11 cellular contexts compared by ENCODE assay signal in the genomic region with DNA sequence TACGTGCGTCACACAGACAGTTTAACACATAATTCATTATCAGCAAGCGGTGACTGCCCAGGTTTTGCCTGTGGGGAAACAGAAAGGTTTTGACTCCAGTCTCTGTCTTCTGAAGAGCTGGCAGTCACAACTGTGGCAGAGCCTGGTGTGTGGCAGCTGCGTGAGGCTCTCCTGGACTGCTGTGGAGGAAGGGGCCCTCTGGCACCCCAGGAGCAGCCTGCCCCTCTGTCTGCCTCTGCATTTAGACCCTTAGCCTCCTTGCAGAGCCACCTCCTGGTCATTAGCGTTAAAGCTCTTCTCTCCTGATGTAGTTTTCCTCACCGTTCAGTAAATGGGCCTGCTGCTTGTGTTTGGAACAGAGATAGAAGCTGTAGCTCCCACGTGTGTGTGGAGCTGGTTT. TPM values are rescaled to one million over a fixed set of nuclear protein-coding genes. Genes with fewer than 3 reads are reported as not detected.
DNase-seq lines count a peak whose midpoint lies in the region; ATAC-seq and TF ChIP-seq lines count a peak whose summit lies in the region.
"Had no signal": no experiment of that assay in that cellular context is flagged by ENCODE, and none has a peak within 500 bp of the region (broad histone marks: within the 10 kb centered on the region; RNA-seq: fewer than 3 reads in every experiment).

No MANE protein-coding gene starts in this region.

- DNase-seq in activated CD8-positive, alpha-beta T cell treated with anti-CD3 and anti-CD28 coated beads for 36 hours = no peak
- no peak for DNase-seq in activated CD8-positive, alpha-beta T cell treated with anti-CD3 and anti-CD28 coated beads, Interleukin-2, amount 10 ng/mL, durations not matched to agents 7 days and 5 days
- DNase-seq in NCI-H82 (lab: John Stamatoyannopoulos, UW) (peak; percentile 69), ecto neural progenitor cell (ENCODE audit: low spot score) (peak; percentile 52), osteocyte (ENCODE audit: extremely low spot score, unreplicated experiment) (no peak), amygdala (lab: John Stamatoyannopoulos, UW) (no peak), mesenteric fat pad (ENCODE audit: low spot score) (no peak)
- no peak for DNase-seq in stimulated activated CD4-positive, alpha-beta T cell treated with anti-CD3 and anti-CD28 coated beads, Interleukin-12 subunit alpha, Interleukin-12 subunit beta, amount 100 ng/mL, for 4 hours
- DNase-seq: GM23248, NCI-H2029 had no signal

- H3K27me3 Mint-ChIP-seq in activated CD8-positive, alpha-beta T cell treated with anti-CD3 and anti-CD28 coated beads for 36 hours = no peaks in the 10 kb centered on the region
- H3K27me3 Mint-ChIP-seq in activated CD8-positive, alpha-beta T cell treated with anti-CD3 and anti-CD28 coated beads, Interleukin-2, amount 10 ng/mL, durations not matched to agents 7 days and 5 days (ENCODE audit: low read depth) = no peaks in the 10 kb centered on the region
- H3K27me3 Mint-ChIP-seq in osteocyte (ENCODE audit: unreplicated experiment) = no peaks in the 10 kb centered on the region

- no peak overlapping the region for H3K4me3 Mint-ChIP-seq in activated CD8-positive, alpha-beta T cell treated with anti-CD3 and anti-CD28 coated beads for 36 hours
- no peak overlapping the region for H3K4me3 Mint-ChIP-seq in activated CD8-positive, alpha-beta T cell treated with anti-CD3 and anti-CD28 coated beads, Interleukin-2, amount 10 ng/mL, durations not matched to agents 7 days and 5 days
- no peak overlapping the region for H3K4me3 Mint-ChIP-seq in osteocyte (ENCODE audit: unreplicated experiment)
- H3K4me3 Mint-ChIP-seq: T-helper 2 cell treated with Interferon-gamma antibody and Interleukin-4, amounts not matched to agents 5 μg/mL and 100 μg/mL, for 36 hours had no signal

- intact Hi-C loops in activated CD8-positive, alpha-beta T cell treated with anti-CD3 and anti-CD28 coated beads for 36 hours (cut with micrococcal nuclease) = no loop called here

- no peak overlapping the region for H3K27ac Mint-ChIP-seq in activated CD8-positive, alpha-beta T cell treated with anti-CD3 and anti-CD28 coated beads for 36 hours
- no peak overlapping the region for H3K27ac Mint-ChIP-seq in activated CD8-positive, alpha-beta T cell treated with anti-CD3 and anti-CD28 coated beads, Interleukin-2, amount 10 ng/mL, durations not matched to agents 7 days and 5 days
- no peak overlapping the region for H3K27ac Mint-ChIP-seq in osteocyte (ENCODE audit: unreplicated experiment)
- H3K27ac Mint-ChIP-seq: T-helper 2 cell treated with Interferon-gamma antibody and Interleukin-4, amounts not matched to agents 5 μg/mL and 100 μg/mL, for 36 hours had no signal

- no peak for TF ChIP-seq CTCF in activated CD8-positive, alpha-beta T cell treated with anti-CD3 and anti-CD28 coated beads for 36 hours (IDR thresholded peaks at IDR 0.05)
- peak; percentile 43 for TF ChIP-seq CTCF in osteocyte (IDR thresholded peaks at IDR 0.05)

- peaks cover 12% of the 10 kb centered on the region for H3K4me1 Mint-ChIP-seq in activated CD8-positive, alpha-beta T cell treated with anti-CD3 and anti-CD28 coated beads for 36 hours (ENCODE audit: low read depth)
- peaks cover 2% of the 10 kb centered on the region for H3K4me1 Mint-ChIP-seq in activated CD8-positive, alpha-beta T cell treated with anti-CD3 and anti-CD28 coated beads, Interleukin-2, amount 10 ng/mL, durations not matched to agents 7 days and 5 days (ENCODE audit: low read depth)
- H3K4me1 Mint-ChIP-seq in osteocyte (ENCODE audit: unreplicated experiment) = no peaks in the 10 kb centered on the region

- CTCF ChIA-PET in activated CD8-positive, alpha-beta T cell treated with anti-CD3 and anti-CD28 coated beads for 36 hours (lab: Charles Lee) = interaction anchor here (0.9 to 1.9 kb wide), 3 partner anchors 9 to 82 kb away, joined by 3 to 9 read pairs (median 3); no protein-coding TSS in a partner anchor
- CTCF ChIA-PET in activated CD8-positive, alpha-beta T cell treated with anti-CD3 and anti-CD28 coated beads, Interleukin-2, amount 10 ng/mL, durations not matched to agents 7 days and 5 days (lab: Charles Lee) = interaction anchor here (0.9 to 2.0 kb wide), 4 partner anchors 9 to 218 kb away, joined by 3 to 5 read pairs (median 3); partner anchors contain the start of gene METTL26

- ATAC-seq in activated CD8-positive, alpha-beta T cell treated with anti-CD3 and anti-CD28 coated beads for 36 hours = peak; percentile 51
- ATAC-seq in activated CD8-positive, alpha-beta T cell treated with anti-CD3 and anti-CD28 coated beads, Interleukin-2, amount 10 ng/mL, durations not matched to agents 7 days and 5 days = no peak

- H3K36me3 Mint-ChIP-seq in activated CD8-positive, alpha-beta T cell treated with anti-CD3 and anti-CD28 coated beads for 36 hours (ENCODE audit: low read depth) = peaks cover 3% of the 10 kb centered on the region
- H3K36me3 Mint-ChIP-seq in activated CD8-positive, alpha-beta T cell treated with anti-CD3 and anti-CD28 coated beads, Interleukin-2, amount 10 ng/mL, durations not matched to agents 7 days and 5 days (ENCODE audit: low read depth) = peaks cover 11% of the 10 kb centered on the region
- H3K36me3 Mint-ChIP-seq in osteocyte (ENCODE audit: unreplicated experiment) = peaks cover 16% of the 10 kb centered on the region

- no peaks in the 10 kb centered on the region for H3K9me3 Mint-ChIP-seq in activated CD8-positive, alpha-beta T cell treated with anti-CD3 and anti-CD28 coated beads for 36 hours
- no peaks in the 10 kb centered on the region for H3K9me3 Mint-ChIP-seq in activated CD8-positive, alpha-beta T cell treated with anti-CD3 and anti-CD28 coated beads, Interleukin-2, amount 10 ng/mL, durations not matched to agents 7 days and 5 days (ENCODE audit: insufficient read depth)
- H3K9me3 Mint-ChIP-seq in osteocyte (ENCODE audit: unreplicated experiment) = peaks cover 5% of the 10 kb centered on the region
- H3K9me3 Mint-ChIP-seq: T-helper 2 cell treated with Interferon-gamma antibody and Interleukin-4, amounts not matched to agents 5 μg/mL and 100 μg/mL, for 36 hours had no signal

- POLR2A ChIA-PET in activated CD8-positive, alpha-beta T cell treated with anti-CD3 and anti-CD28 coated beads for 36 hours (lab: Charles Lee) = interaction anchor here (1.1 kb wide), 1 partner anchor 12 kb away, joined by 4 read pairs; no protein-coding TSS in a partner anchor
- POLR2A ChIA-PET in activated CD8-positive, alpha-beta T cell treated with anti-CD3 and anti-CD28 coated beads, Interleukin-2, amount 10 ng/mL, durations not matched to agents 7 days and 5 days (lab: Charles Lee) = interaction anchor here (0.6 kb wide), 1 partner anchor 47 kb away, joined by 3 read pairs; no protein-coding TSS in a partner anchor

RNA-seq across cellular contexts. Expression of gene RAB40C, which starts 10.9 kb away (rescaled TPM):
- total RNA-seq in activated CD8-positive, alpha-beta T cell treated with anti-CD3 and anti-CD28 coated beads for 36 hours = 1 to 10 TPM; 8.1 to 8.8 TPM
- 10 to 100 TPM; 13.1 to 15.0 TPM for total RNA-seq in activated CD8-positive, alpha-beta T cell treated with anti-CD3 and anti-CD28 coated beads, Interleukin-2, amount 10 ng/mL, durations not matched to agents 7 days and 5 days
- total RNA-seq in osteocyte (17.1 and 20.0 TPM in 2 replicates), mesenteric fat pad (17.3 TPM)

RNA-seq across cellular contexts. Expression of gene WFIKKN1, which starts 30.0 kb away (rescaled TPM):
- under 1 TPM in 1 of 2 experiments, not detected in 1; 0.25 TPM for total RNA-seq in activated CD8-positive, alpha-beta T cell treated with anti-CD3 and anti-CD28 coated beads for 36 hours
- total RNA-seq in activated CD8-positive, alpha-beta T cell treated with anti-CD3 and anti-CD28 coated beads, Interleukin-2, amount 10 ng/mL, durations not matched to agents 7 days and 5 days = under 1 TPM; 0.47 to 0.68 TPM
- total RNA-seq in osteocyte = 0.47 and 0.56 TPM in 2 replicates
- 0.55 TPM for total RNA-seq in mesenteric fat pad
- total RNA-seq: GM23248 had no signal

RNA-seq across cellular contexts. Expression of gene PIGQ, which starts 31.0 kb away (rescaled TPM):
- total RNA-seq in activated CD8-positive, alpha-beta T cell treated with anti-CD3 and anti-CD28 coated beads for 36 hours = 10 to 100 TPM; 18.5 to 18.6 TPM
- 10 to 100 TPM; 41.2 to 43.0 TPM for total RNA-seq in activated CD8-positive, alpha-beta T cell treated with anti-CD3 and anti-CD28 coated beads, Interleukin-2, amount 10 ng/mL, durations not matched to agents 7 days and 5 days
- total RNA-seq in osteocyte (62.0 and 63.6 TPM in 2 replicates), mesenteric fat pad (32.4 TPM)

RNA-seq across cellular contexts. Expression of gene NHLRC4, which starts 34.0 kb away (rescaled TPM):
- total RNA-seq in activated CD8-positive, alpha-beta T cell treated with anti-CD3 and anti-CD28 coated beads for 36 hours = under 1 TPM; 0.41 to 0.72 TPM
- 1 to 10 TPM; 1.6 TPM for total RNA-seq in activated CD8-positive, alpha-beta T cell treated with anti-CD3 and anti-CD28 coated beads, Interleukin-2, amount 10 ng/mL, durations not matched to agents 7 days and 5 days
- total RNA-seq in osteocyte (0.57 and 1.7 TPM in 2 replicates), mesenteric fat pad (1.3 TPM)

RNA-seq across cellular contexts. Expression of gene METTL26, which starts 35.3 kb away (rescaled TPM):
- 100 to 1,000 TPM; 119 to 133 TPM for total RNA-seq in activated CD8-positive, alpha-beta T cell treated with anti-CD3 and anti-CD28 coated beads for 36 hours
- total RNA-seq in activated CD8-positive, alpha-beta T cell treated with anti-CD3 and anti-CD28 coated beads, Interleukin-2, amount 10 ng/mL, durations not matched to agents 7 days and 5 days = 10 to 100 TPM; 89.0 to 94.0 TPM
- total RNA-seq in osteocyte (58.2 and 69.8 TPM in 2 replicates), mesenteric fat pad (62.2 TPM)

Comparison
In these comparisons a context has a peak if more than half of its experiments do, and no peak if none do; other contexts are left out.
1. DNase-seq: peak in NCI-H82 (single experiment) and ecto neural progenitor cell (single experiment); none in activated CD8-positive, alpha-beta T cell treated with anti-CD3 and anti-CD28 coated beads for 36 hours (single experiment), activated CD8-positive, alpha-beta T cell treated with anti-CD3 and anti-CD28 coated beads, Interleukin-2, amount 10 ng/mL, durations not matched to agents 7 days and 5 days (single experiment), osteocyte (single experiment), stimulated activated CD4-positive, alpha-beta T cell treated with anti-CD3 and anti-CD28 coated beads, Interleukin-12 subunit alpha, Interleukin-12 subunit beta, amount 100 ng/mL, for 4 hours (single experiment), amygdala (0 of 56) and mesenteric fat pad (single experiment).